In genomic region chr2:85945576-85945975, GRCh38 we compare ENCODE assay signal across 19 cellular contexts. TPM values are rescaled to one million over a fixed set of nuclear protein-coding genes. Genes with fewer than 3 reads are reported as not detected.
DNase-seq lines count a peak whose midpoint lies in the region; ATAC-seq and TF ChIP-seq lines count a peak whose summit lies in the region.
"Had no signal": no experiment of that assay in that cellular context is flagged by ENCODE, and none has a peak within 500 bp of the region (broad histone marks: within the 10 kb centered on the region; RNA-seq: fewer than 3 reads in every experiment).

No MANE protein-coding gene starts in this region.

- TF ChIP-seq EP300 in esophagus muscularis mucosa (IDR thresholded peaks at IDR 0.05) = no peak

- peaks cover 0 to 3% (median 0%) of the 10 kb centered on the region in 4 donors for H3K4me1 ChIP-seq in esophagus muscularis mucosa
- H3K4me1 ChIP-seq: BLaER1, Peyer's patch had no signal

- no peaks in the 10 kb centered on the region for H3K36me3 ChIP-seq in esophagus muscularis mucosa
- H3K36me3 ChIP-seq: BLaER1, Peyer's patch had no signal

- no peak overlapping the region for H3K27ac ChIP-seq in esophagus muscularis mucosa (replicated peaks in 1 of 4)
- H3K27ac ChIP-seq: BLaER1, Peyer's patch had no signal

- H3K9me3 ChIP-seq in esophagus muscularis mucosa = peaks cover 0 to 7% (median 2%) of the 10 kb centered on the region in 4 donors

- H3K4me3 ChIP-seq in esophagus muscularis mucosa = no peak overlapping the region
- H3K4me3 ChIP-seq: BLaER1, Peyer's patch had no signal

- intact Hi-C loops in esophagus muscularis mucosa (cut with DNase I) = no loop called here

- TF ChIP-seq POLR2A in esophagus muscularis mucosa (IDR thresholded peaks at IDR 0.05; ENCODE audit: low read depth) = no peak

- no peaks in the 10 kb centered on the region for H3K27me3 ChIP-seq in esophagus muscularis mucosa
- H3K27me3 ChIP-seq: BLaER1, Peyer's patch had no signal

- ATAC-seq in HG03571 (IDR thresholded peaks at IDR 0.05; ENCODE audit: unreplicated experiment) = no peak
- ATAC-seq: SK-N-SH treated with all-trans-retinoic acid at 6 μM for 48 hours had no signal

- TF ChIP-seq CTCF in esophagus muscularis mucosa (IDR thresholded peaks at IDR 0.05) = no peak

- DNase-seq in NCI-H1694 (lab: John Stamatoyannopoulos, UW) = peak; percentile 40
- no peak for DNase-seq in NCI-H1694 treated with DMSO at 0.1 percent for 48 hours (lab: John Stamatoyannopoulos, UW)
- peak; percentile 26 for DNase-seq in NCI-H2029 (lab: John Stamatoyannopoulos, UW)
- peak; percentile 16 for DNase-seq in RPMI8226
- DNase-seq in esophagus muscularis mucosa (ENCODE audit: extremely low spot score) = peak; percentile 47
- DNase-seq in AG08396 (ENCODE audit: low spot score) = no peak
- DNase-seq in hepatic stellate cell (ENCODE audit: low spot score) = no peak
- DNase-seq: 8988T; CD8-positive, alpha-beta memory T cell; EL; HFFc6; IMR-90; Kasumi-1; NCI-H1930; Peyer's patch; SHP77 had no signal

RNA-seq across cellular contexts. Expression of gene ST3GAL5, which starts 56.8 kb away (rescaled TPM):
- total RNA-seq in esophagus muscularis mucosa = 10 to 100 TPM; 11.3 to 21.6 (median 19.4) TPM

Comparison
In these comparisons a context has a peak if more than half of its experiments do, and no peak if none do; other contexts are left out.
1. DNase-seq: peak in NCI-H1694 (single experiment), NCI-H2029 (single experiment), RPMI8226 (single experiment) and esophagus muscularis mucosa (single experiment); none in NCI-H1694 treated with DMSO at 0.1 percent for 48 hours (single experiment), AG08396 (single experiment) and hepatic stellate cell (single experiment).